Comparison of ENCODE assay signal across 9 cellular contexts in genomic region chr5:131416729-131417128, GRCh38.
DNase-seq lines count a peak whose midpoint lies in the region; ATAC-seq lines count a peak whose summit lies in the region.
"Had no signal": no experiment of that assay in that cellular context is flagged by ENCODE, and none has a peak within 500 bp of the region (broad histone marks: within the 10 kb centered on the region; RNA-seq: fewer than 3 reads in every experiment).

No MANE protein-coding gene starts in this region.

- H3K4me3 ChIP-seq in naive thymus-derived CD4-positive, alpha-beta T cell (ENCODE audit: low read length), result no peak overlapping the region
- H3K4me3 ChIP-seq: A549 had no signal

- H3K27ac ChIP-seq in naive thymus-derived CD4-positive, alpha-beta T cell (ENCODE audit: low read depth, low read length), result peak overlapping the region; percentile 23
- H3K27ac ChIP-seq: A549 had no signal

- DNase-seq in activated CD4-positive, alpha-beta T cell treated with anti-CD3 and anti-CD28 coated beads, Interleukin-2, amount 10 ng/mL, durations not matched to agents 24 days and 14 days, result no peak
- DNase-seq in activated CD4-positive, alpha-beta T cell treated with anti-CD3 and anti-CD28 coated beads for 1 hour, result no peak
- no peak for DNase-seq in naive thymus-derived CD4-positive, alpha-beta T cell
- no peak for DNase-seq in stimulated activated CD4-positive, alpha-beta T cell treated with anti-CD3 and anti-CD28 coated beads, Interleukin-2, amount 100 ng/mL, for 48 hours
- no peak for DNase-seq in NCI-H526 treated with DMSO at 0.1 percent for 48 hours (lab: John Stamatoyannopoulos, UW)
- DNase-seq in dedifferentiated amniotic fluid mesenchymal stem cell (ENCODE audit: extremely low spot score), result no peak

- peak overlapping the region; percentile 19 for H3K27ac Mint-ChIP-seq in activated CD4-positive, alpha-beta T cell treated with anti-CD3 and anti-CD28 coated beads, Interleukin-2, amount 10 ng/mL, durations not matched to agents 24 days and 14 days
- H3K27ac Mint-ChIP-seq in naive thymus-derived CD4-positive, alpha-beta T cell, result peak overlapping the region; percentile 3 to 95 (median 74)

- H3K27me3 ChIP-seq in naive thymus-derived CD4-positive, alpha-beta T cell (ENCODE audit: control insufficient read depth in 2 of 2, insufficient read depth in 2 of 2, low read length in 2 of 2), result no peaks in the 10 kb centered on the region

- POLR2A ChIA-PET in naive thymus-derived CD4-positive, alpha-beta T cell (lab: Charles Lee), result interaction anchor here (0.6 to 3.3 kb wide), 4 partner anchors 23 to 253 kb away, joined by 4 to 14 read pairs (median 6); partner anchors contain the start of gene CDC42SE2

- ATAC-seq in GM21717 (IDR thresholded peaks at IDR 0.05; ENCODE audit: unreplicated experiment) (peak; percentile 85), HG03439 (IDR thresholded peaks at IDR 0.05; ENCODE audit: unreplicated experiment) (peak; percentile 68)
- no peak for ATAC-seq in naive thymus-derived CD4-positive, alpha-beta T cell

- H3K36me3 ChIP-seq in naive thymus-derived CD4-positive, alpha-beta T cell (ENCODE audit: control insufficient read depth in 2 of 3, insufficient read depth in 3 of 3, low read length in 3 of 3), result peaks cover 0 to 4% (median 0%) of the 10 kb centered on the region in 3 experiments

- no peaks in the 10 kb centered on the region for H3K9me3 Mint-ChIP-seq in activated CD4-positive, alpha-beta T cell treated with anti-CD3 and anti-CD28 coated beads, Interleukin-2, amount 10 ng/mL, durations not matched to agents 24 days and 14 days
- no peaks in the 10 kb centered on the region for H3K9me3 Mint-ChIP-seq in naive thymus-derived CD4-positive, alpha-beta T cell

- H3K4me1 ChIP-seq in naive thymus-derived CD4-positive, alpha-beta T cell (ENCODE audit: control insufficient read depth in 2 of 2, insufficient read depth in 2 of 2, low read length in 2 of 2), result peaks cover 8 to 14% of the 10 kb centered on the region in 2 donors
- H3K4me1 ChIP-seq: A549 had no signal

- peaks cover 40% of the 10 kb centered on the region for H3K4me1 Mint-ChIP-seq in activated CD4-positive, alpha-beta T cell treated with anti-CD3 and anti-CD28 coated beads, Interleukin-2, amount 10 ng/mL, durations not matched to agents 24 days and 14 days
- H3K4me1 Mint-ChIP-seq in naive thymus-derived CD4-positive, alpha-beta T cell, result peaks cover 17 to 52% (median 46%) of the 10 kb centered on the region in 7 donors

- no peaks in the 10 kb centered on the region for H3K9me3 ChIP-seq in naive thymus-derived CD4-positive, alpha-beta T cell (ENCODE audit: control insufficient read depth in 2 of 3, low read length in 3 of 3)
- H3K9me3 ChIP-seq: A549 had no signal

- no peak overlapping the region for H3K4me3 Mint-ChIP-seq in activated CD4-positive, alpha-beta T cell treated with anti-CD3 and anti-CD28 coated beads, Interleukin-2, amount 10 ng/mL, durations not matched to agents 24 days and 14 days
- H3K4me3 Mint-ChIP-seq in naive thymus-derived CD4-positive, alpha-beta T cell, result peak overlapping the region in 6 of 10 donors; percentile 11 to 70 (median 38)

- intact Hi-C loops in activated CD4-positive, alpha-beta T cell treated with anti-CD3 and anti-CD28 coated beads, Interleukin-2, amount 10 ng/mL, durations not matched to agents 24 days and 14 days (cut with micrococcal nuclease), result loop anchor here (1.0 to 5.0 kb wide), 3 partner anchors 33 to 349 kb away; partner anchors contain the start of gene HINT1
- intact Hi-C loops in naive thymus-derived CD4-positive, alpha-beta T cell (cut with micrococcal nuclease), result loop anchor here (1.0 to 5.0 kb wide), 11 partner anchors 20 to 545 kb away; partner anchors contain the start of genes FNIP1 (in 1 of the 2) and LYRM7 (in 1 of the 2)

- H3K27me3 Mint-ChIP-seq in activated CD4-positive, alpha-beta T cell treated with anti-CD3 and anti-CD28 coated beads, Interleukin-2, amount 10 ng/mL, durations not matched to agents 24 days and 14 days, result no peaks in the 10 kb centered on the region
- no peaks in the 10 kb centered on the region for H3K27me3 Mint-ChIP-seq in naive thymus-derived CD4-positive, alpha-beta T cell

- CTCF ChIA-PET in naive thymus-derived CD4-positive, alpha-beta T cell (lab: Charles Lee), result interaction anchor here (0.6 to 2.2 kb wide), 5 partner anchors 9 to 546 kb away, joined by 3 to 8 read pairs (median 3); no protein-coding TSS in a partner anchor

- H3K36me3 Mint-ChIP-seq in activated CD4-positive, alpha-beta T cell treated with anti-CD3 and anti-CD28 coated beads, Interleukin-2, amount 10 ng/mL, durations not matched to agents 24 days and 14 days (ENCODE audit: low read depth), result peaks cover 33% of the 10 kb centered on the region
- peaks cover 0 to 31% (median 14%) of the 10 kb centered on the region in 5 donors for H3K36me3 Mint-ChIP-seq in naive thymus-derived CD4-positive, alpha-beta T cell
